In genomic region chr1:43541141-43541540, GRCh38 we compare ENCODE assay signal across 17 cellular contexts. TPM values are rescaled to one million over a fixed set of nuclear protein-coding genes. Genes with fewer than 3 reads are reported as not detected.
DNase-seq lines count a peak whose midpoint lies in the region; ATAC-seq and TF ChIP-seq lines count a peak whose summit lies in the region.
"Had no signal": no experiment of that assay in that cellular context is flagged by ENCODE, and none has a peak within 500 bp of the region (broad histone marks: within the 10 kb centered on the region; RNA-seq: fewer than 3 reads in every experiment).

No MANE protein-coding gene starts in this region.

- no peak for DNase-seq in right atrium auricular region (ENCODE audit: low spot score)
- no peak for DNase-seq in Right ventricle myocardium inferior (ENCODE audit: missing footprints)
- no peak for DNase-seq in lower lobe of right lung
- no peak for DNase-seq in NCI-H2081 treated with DMSO at 0.1 percent for 48 hours (lab: John Stamatoyannopoulos, UW)
- no peak for DNase-seq in HEK293T (ENCODE audit: extremely low spot score)
- no peak for DNase-seq in AG08395 (ENCODE audit: low spot score)
- no peak for DNase-seq in Caco-2
- DNase-seq: activated CD4-positive, alpha-beta T cell treated with anti-CD3 and anti-CD28 coated beads, Interleukin-2, amount 50 U/mL, for 1 hour; activated naive CD4-positive, alpha-beta T cell treated with anti-CD3 and anti-CD28 coated beads, Interleukin-2, amount 50 U/mL, for 16 hours; activated T-cell treated with anti-CD3 and anti-CD28 coated beads for 4 hours; CD4-positive, alpha-beta memory T cell; effector memory CD4-positive, alpha-beta T cell; mesendoderm; SK-N-SH; stimulated activated CD4-positive, alpha-beta T cell treated with anti-CD3 and anti-CD28 coated beads, Interleukin-15, amount 100 ng/mL, for 24 hours had no signal

- H3K4me1 Mint-ChIP-seq in Caco-2 (ENCODE audit: low read depth, unreplicated experiment), result peaks cover 39% of the 10 kb centered on the region

- H3K36me3 Mint-ChIP-seq in Caco-2 (ENCODE audit: insufficient read depth, unreplicated experiment), result peaks cover 39% of the 10 kb centered on the region
- H3K36me3 Mint-ChIP-seq: CD4-positive, alpha-beta memory T cell had no signal

- intact Hi-C loops in Right ventricle myocardium inferior (cut with DNase I) (no loop called here), lower lobe of right lung (cut with DNase I) (no loop called here), Caco-2 (cut with micrococcal nuclease; ENCODE audit: unreplicated experiment) (no loop called here)

- H3K4me1 ChIP-seq in right atrium auricular region (peaks cover 0 to 32% of the 10 kb centered on the region in 2 donors), lower lobe of right lung (peaks cover 61% of the 10 kb centered on the region), skeletal muscle tissue (ENCODE audit: control insufficient read depth in 3 of 3, insufficient read depth in 3 of 3, low read length in 3 of 3) (peaks cover 10 to 20% (median 14%) of the 10 kb centered on the region in 3 donors), Caco-2 (peaks cover 36% of the 10 kb centered on the region)

- no peak overlapping the region for H3K4me3 ChIP-seq in right atrium auricular region
- H3K4me3 ChIP-seq in lower lobe of right lung, result no peak overlapping the region
- no peak overlapping the region for H3K4me3 ChIP-seq in skeletal muscle tissue (ENCODE audit: low read length in 3 of 3)
- no peak overlapping the region for H3K4me3 ChIP-seq in Caco-2 (ENCODE audit: low read depth, low read length)
- H3K4me3 ChIP-seq: pancreas had no signal

- H3K9me3 Mint-ChIP-seq in Caco-2 (ENCODE audit: unreplicated experiment), result no peaks in the 10 kb centered on the region
- H3K9me3 Mint-ChIP-seq: CD4-positive, alpha-beta memory T cell had no signal

- H3K27me3 ChIP-seq in right atrium auricular region (no peaks in the 10 kb centered on the region), lower lobe of right lung (ENCODE audit: low read depth) (no peaks in the 10 kb centered on the region), skeletal muscle tissue (ENCODE audit: control insufficient read depth in 3 of 3, insufficient read depth in 3 of 3, low read length in 3 of 3) (no peaks in the 10 kb centered on the region), Caco-2 (replicated peaks; ENCODE audit: control insufficient read depth, insufficient read depth, low read length) (no peaks in the 10 kb centered on the region)
- H3K27me3 ChIP-seq: pancreas had no signal

- H3K9me3 ChIP-seq in right atrium auricular region (no peaks in the 10 kb centered on the region), lower lobe of right lung (no peaks in the 10 kb centered on the region), skeletal muscle tissue (ENCODE audit: control insufficient read depth in 3 of 3, low read length in 3 of 3) (no peaks in the 10 kb centered on the region), Caco-2 (no peaks in the 10 kb centered on the region)
- H3K9me3 ChIP-seq: pancreas, SK-N-SH had no signal

- no peak overlapping the region for H3K4me3 Mint-ChIP-seq in Caco-2 (ENCODE audit: unreplicated experiment)
- H3K4me3 Mint-ChIP-seq: CD4-positive, alpha-beta memory T cell had no signal

- CTCF ChIA-PET in HEK293T (lab: Yijun Ruan, JAX), result interaction anchor here (0.6 kb wide), 1 partner anchor 614 kb away, joined by 3 read pairs; no protein-coding TSS in a partner anchor
- CTCF ChIA-PET in Caco-2 (lab: Charles Lee), result no interaction called here

- no TSS peak for BruUV-seq in Caco-2 (replicated peaks; lab: Mats Ljungman, UMichigan)

- TF ChIP-seq CTCF in right atrium auricular region (IDR thresholded peaks at IDR 0.05), result no peak
- TF ChIP-seq CTCF in lower lobe of right lung (IDR thresholded peaks at IDR 0.05), result no peak
- no peak for TF ChIP-seq CTCF in Caco-2 (IDR thresholded peaks at IDR 0.05; ENCODE audit: insufficient read depth in 1 of 2, low read depth in 1 of 2, low read length in 1 of 2, severe bottlenecking in 1 of 2, unreplicated experiment in 1 of 2)

- no peak for ATAC-seq in Right ventricle myocardium inferior
- ATAC-seq in lower lobe of right lung, result no peak

- H3K36me3 ChIP-seq in right atrium auricular region (no peaks in the 10 kb centered on the region), lower lobe of right lung (no peaks in the 10 kb centered on the region), skeletal muscle tissue (ENCODE audit: control insufficient read depth in 3 of 3, insufficient read depth in 3 of 3, low read length in 3 of 3) (no peaks in the 10 kb centered on the region), Caco-2 (ENCODE audit: control insufficient read depth, insufficient read depth, low read length) (peaks cover 1% of the 10 kb centered on the region; the same call in 1 of the 2 replicates)
- H3K36me3 ChIP-seq: pancreas had no signal

- no peak overlapping the region for H3K9ac ChIP-seq in skeletal muscle tissue (ENCODE audit: low read depth in 1 of 3, low read length in 3 of 3)
- H3K9ac ChIP-seq: SK-N-SH had no signal

- POLR2A ChIA-PET in HEK293T (lab: Yijun Ruan, JAX) (interaction anchor here (1.5 kb wide), 1 partner anchor 10 kb away, joined by 4 read pairs; the partner anchor contains the start of gene PTPRF), Caco-2 (lab: Charles Lee) (no interaction called here)

- H3K27ac ChIP-seq in right atrium auricular region (peak overlapping the region; percentile 62 to 72), lower lobe of right lung (peak overlapping the region; percentile 41), skeletal muscle tissue (ENCODE audit: low read depth, low read length) (peak overlapping the region; percentile 59)

- no peak overlapping the region for H3K27ac Mint-ChIP-seq in Caco-2 (ENCODE audit: unreplicated experiment)
- H3K27ac Mint-ChIP-seq: CD4-positive, alpha-beta memory T cell had no signal

- H3K27me3 Mint-ChIP-seq in Caco-2 (ENCODE audit: insufficient read depth, unreplicated experiment), result no peaks in the 10 kb centered on the region

TF ChIP-seq in HEK293T, 16 proteins besides CTCF, POLR2A, EP300 and RAD21:
- TF ChIP-seq TARDBP (IDR thresholded peaks at IDR 0.05), result no peak
- TF ChIP-seq SUZ12 (IDR thresholded peaks at IDR 0.05), result no peak
- TF ChIP-seq ELF4 (IDR thresholded peaks at IDR 0.05), result no peak
- TF ChIP-seq HDGF (IDR thresholded peaks at IDR 0.05; ENCODE audit: borderline replicate concordance), result no peak
TF ChIP-seq in HEK293T: peak in this region for 0.

RNA-seq across cellular contexts. Expression of gene PTPRF, which starts 10.5 kb away (rescaled TPM):
- total RNA-seq in right atrium auricular region (10 to 100 TPM in 1 of 2 donors, 1 to 10 TPM in 1; 7.4 to 27.7 TPM), Right ventricle myocardium inferior (7.7 TPM), lower lobe of right lung (176 TPM), skeletal muscle tissue (10.4 TPM), Caco-2 (2022) (158 TPM in 2 replicates)
- total RNA-seq: CD4-positive, alpha-beta memory T cell had no signal
